Comparison of ENCODE assay signal across 2 cellular contexts in genomic region chr16:23496826-23497542, GRCh38.
TF ChIP-seq lines count a peak whose summit lies in the region.

No MANE protein-coding gene starts in this region.

TF ChIP-seq in liver, 16 proteins besides CTCF, POLR2A, EP300 and RAD21:
- peak; percentile 52 for TF ChIP-seq YY1 (IDR thresholded peaks at IDR 0.05)
- peak; percentile 51 to 60 for TF ChIP-seq RXRA (IDR thresholded peaks at IDR 0.05)
- no peak for TF ChIP-seq HNF4G (IDR thresholded peaks at IDR 0.05)
- TF ChIP-seq GABPA (IDR thresholded peaks at IDR 0.05 in 1 of 2, conservative IDR thresholded peaks at IDR 0.05 in 1 of 2) = no peak
- TF ChIP-seq JUND (IDR thresholded peaks at IDR 0.05) = peak; percentile 20 to 22
- peak in 1 of 2 donors; percentile 48 for TF ChIP-seq HNF4A (conservative IDR thresholded peaks at IDR 0.05)
- no peak for TF ChIP-seq FOXA2 (IDR thresholded peaks at IDR 0.05)
- TF ChIP-seq MAX (IDR thresholded peaks at IDR 0.05) = no peak

TF ChIP-seq in HepG2, 621 proteins besides CTCF, POLR2A, EP300 and RAD21:
- TF ChIP-seq AKAP8 (CRISPR knock-in tag; IDR thresholded peaks at IDR 0.05) = no peak
- TF ChIP-seq ZNF737 (CRISPR knock-in tag; IDR thresholded peaks at IDR 0.05; ENCODE audit: borderline replicate concordance) = no peak
- no peak for TF ChIP-seq SRSF1 (optimal IDR thresholded peaks at IDR 0.05; ENCODE audit: low read depth, low read length)
- TF ChIP-seq FOXA1 (IDR thresholded peaks at IDR 0.05) = no peak
- TF ChIP-seq FOXA1 (CRISPR knock-in tag; IDR thresholded peaks at IDR 0.05) = no peak
- no peak for TF ChIP-seq MTA1 (CRISPR knock-in tag; IDR thresholded peaks at IDR 0.05; ENCODE audit: borderline replicate concordance)
- TF ChIP-seq TCF7L2 (IDR thresholded peaks at IDR 0.05; ENCODE audit: low read depth, low read length) = no peak
- no peak for TF ChIP-seq MED13 (CRISPR knock-in tag; IDR thresholded peaks at IDR 0.05)
- no peak for TF ChIP-seq KLF11 (CRISPR knock-in tag; IDR thresholded peaks at IDR 0.05)
- TF ChIP-seq USF2 (IDR thresholded peaks at IDR 0.05; ENCODE audit: low read depth, low read length) = no peak
- TF ChIP-seq USF2 (CRISPR knock-in tag; IDR thresholded peaks at IDR 0.05; ENCODE audit: borderline replicate concordance) = no peak
- TF ChIP-seq ETV5 (CRISPR knock-in tag; IDR thresholded peaks at IDR 0.05; ENCODE audit: borderline replicate concordance) = no peak
- no peak for TF ChIP-seq SKI (IDR thresholded peaks at IDR 0.05; ENCODE audit: partially characterized antibody)
- no peak for TF ChIP-seq CHD2 (IDR thresholded peaks at IDR 0.05; ENCODE audit: low read depth, low read length)
- no peak for TF ChIP-seq IRF1 (CRISPR knock-in tag; IDR thresholded peaks at IDR 0.05; ENCODE audit: low read depth)
- TF ChIP-seq E2F5 (CRISPR knock-in tag; conservative IDR thresholded peaks at IDR 0.05) = no peak
- TF ChIP-seq SAP130 (CRISPR knock-in tag; IDR thresholded peaks at IDR 0.05; ENCODE audit: low read depth) = no peak
- no peak for TF ChIP-seq IKZF1 (IDR thresholded peaks at IDR 0.05)
- no peak for TF ChIP-seq GLI4 (CRISPR knock-in tag; IDR thresholded peaks at IDR 0.05; ENCODE audit: borderline replicate concordance)
- no peak for TF ChIP-seq HNRNPK (IDR thresholded peaks at IDR 0.05; ENCODE audit: low read depth, low read length, poor library complexity, severe bottlenecking)
- TF ChIP-seq ZGPAT (CRISPR knock-in tag; IDR thresholded peaks at IDR 0.05) = no peak
- no peak for TF ChIP-seq ELF4 (CRISPR knock-in tag; IDR thresholded peaks at IDR 0.05; ENCODE audit: borderline replicate concordance)
